Comparison of ENCODE assay signal across 1 cellular context in genomic region chr1:155973723-155974122, GRCh38.
TF ChIP-seq lines count a peak whose summit lies in the region.

No MANE protein-coding gene starts in this region.

TF ChIP-seq in GM12878, 131 proteins besides CTCF, POLR2A, EP300 and RAD21:
- TF ChIP-seq NRF1 (conservative IDR thresholded peaks at IDR 0.05; ENCODE audit: low read depth, low read length): no peak
